Comparison of ENCODE assay signal across 25 cellular contexts in the genomic region with DNA sequence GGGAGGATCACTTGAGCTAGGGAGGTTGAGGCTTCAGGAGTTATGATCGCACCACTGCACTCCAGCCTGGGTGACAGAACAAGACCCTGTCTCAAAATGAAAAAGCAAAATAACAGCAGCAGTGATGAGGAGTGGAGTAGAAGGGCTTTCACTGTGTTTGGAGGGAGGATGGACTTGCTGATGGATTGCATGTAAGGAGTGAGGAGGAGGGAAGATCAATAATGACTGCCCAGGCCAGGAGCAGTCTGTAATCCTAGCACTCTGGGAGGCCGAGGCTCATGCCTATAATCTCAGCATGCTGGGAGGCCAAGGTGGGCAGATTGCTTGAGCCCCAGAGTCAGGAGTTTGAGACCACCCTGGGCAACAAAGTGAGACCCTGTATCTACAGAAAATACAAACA. TPM values are rescaled to one million over a fixed set of nuclear protein-coding genes. Genes with fewer than 3 reads are reported as not detected.
DNase-seq lines count a peak whose midpoint lies in the region; ATAC-seq, FAIRE-seq and TF ChIP-seq lines count a peak whose summit lies in the region.
"Had no signal": no experiment of that assay in that cellular context is flagged by ENCODE, and none has a peak within 500 bp of the region (broad histone marks: within the 10 kb centered on the region; RNA-seq: fewer than 3 reads in every experiment).

No MANE protein-coding gene starts in this region.

- no peaks in the 10 kb centered on the region for H3K9me3 ChIP-seq in HepG2 (ENCODE audit: low read length)
- H3K9me3 ChIP-seq in right lobe of liver, result no peaks in the 10 kb centered on the region
- H3K9me3 ChIP-seq in hepatocyte (ENCODE audit: low read depth), result no peaks in the 10 kb centered on the region
- no peaks in the 10 kb centered on the region for H3K9me3 ChIP-seq in lower lobe of right lung

- no peaks in the 10 kb centered on the region for H3K4me1 Mint-ChIP-seq in stimulated activated memory B cell treated with anti-CD40 and anti-IgM and Interleukin-4, amounts not matched to agents 10 μg/mL and 1 μg/mL and 100 μg/mL, for 72 hours
- H3K4me1 Mint-ChIP-seq: B cell had no signal

- BruUV-seq in HepG2 (replicated peaks; lab: Mats Ljungman, UMichigan), result no TSS peak

- H3K36me3 ChIP-seq in HepG2 (replicated peaks in 1 of 2; ENCODE audit: control insufficient read depth in 1 of 2, insufficient read depth in 2 of 2, low read length in 2 of 2) (no peaks in the 10 kb centered on the region), right lobe of liver (no peaks in the 10 kb centered on the region), hepatocyte (replicated peaks; ENCODE audit: insufficient read depth, low read depth) (no peaks in the 10 kb centered on the region), lower lobe of right lung (no peaks in the 10 kb centered on the region)
- H3K36me3 ChIP-seq: BLaER1 treated with 17β-estradiol and CSF1 and Interleukin-3, amounts not matched to agents 10 nM and 100 nM had no signal

- peak overlapping the region; percentile 35 for H3K4me2 ChIP-seq in HepG2 (ENCODE audit: low read depth, low read length)
- no peak overlapping the region for H3K4me2 ChIP-seq in hepatocyte
- H3K4me2 ChIP-seq: A549 had no signal

- H3K9me3 Mint-ChIP-seq in stimulated activated memory B cell treated with anti-CD40 and anti-IgM and Interleukin-4, amounts not matched to agents 10 μg/mL and 1 μg/mL and 100 μg/mL, for 72 hours, result peaks cover 9% of the 10 kb centered on the region
- H3K9me3 Mint-ChIP-seq: CD4-positive, alpha-beta T cell; CD8-positive, alpha-beta T cell had no signal

- H3K9me2 ChIP-seq in hepatocyte (replicated peaks; ENCODE audit: insufficient read depth), result no peaks in the 10 kb centered on the region

- no peaks in the 10 kb centered on the region for H4K20me1 ChIP-seq in HepG2 (ENCODE audit: insufficient read depth, low read length)
- no peaks in the 10 kb centered on the region for H4K20me1 ChIP-seq in hepatocyte (ENCODE audit: insufficient read depth, poor library complexity, severe bottlenecking)
- H4K20me1 ChIP-seq: BLaER1 treated with 17β-estradiol and CSF1 and Interleukin-3, amounts not matched to agents 10 nM and 100 nM had no signal

- H3K4me1 ChIP-seq in HepG2 (ENCODE audit: insufficient read depth, low read length) (peaks cover 29% of the 10 kb centered on the region), right lobe of liver (no peaks in the 10 kb centered on the region), hepatocyte (ENCODE audit: insufficient read depth) (peaks cover 10% of the 10 kb centered on the region), lower lobe of right lung (no peaks in the 10 kb centered on the region)
- H3K4me1 ChIP-seq: A549 had no signal

- DNase-seq in HepG2 (ENCODE audit: low spot score) (no peak), right lobe of liver (no peak), hepatocyte (ENCODE audit: low spot score) (no peak), lower lobe of right lung (no peak)
- DNase-seq: AML-193; CD4-positive, alpha-beta T cell; CD8-positive, alpha-beta T cell; DMS 273 treated with DMSO at 0.1 percent for 48 hours; DMS153; DMS53; DMS79; DND-41; EL; GDM1 had no signal

- CTCF ChIA-PET in HepG2 (lab: Yijun Ruan, JAX; ENCODE audit: low intra/inter-chr PET ratio, low total read pairs), result no interaction called here

- ATAC-seq in HepG2 (no peak), right lobe of liver (no peak), HG03097 (IDR thresholded peaks at IDR 0.05; ENCODE audit: low FRiP score, unreplicated experiment) (no peak), lower lobe of right lung (no peak)
- ATAC-seq in stimulated activated memory B cell treated with anti-CD40 and anti-IgM and Interleukin-4, amounts not matched to agents 10 μg/mL and 1 μg/mL and 100 μg/mL, for 72 hours, result no peak
- ATAC-seq: A549; CD8-positive, alpha-beta T cell; GM12878 had no signal

- TF ChIP-seq POLR2A in HepG2 (IDR thresholded peaks at IDR 0.05; ENCODE audit: insufficient read depth in 1 of 2, low read depth in 2 of 2, low read length in 2 of 2), result no peak
- no peak for TF ChIP-seq POLR2A in right lobe of liver (IDR thresholded peaks at IDR 0.05)

- H3K36me3 Mint-ChIP-seq in stimulated activated memory B cell treated with anti-CD40 and anti-IgM and Interleukin-4, amounts not matched to agents 10 μg/mL and 1 μg/mL and 100 μg/mL, for 72 hours, result no peaks in the 10 kb centered on the region
- H3K36me3 Mint-ChIP-seq: CD8-positive, alpha-beta T cell had no signal

- peaks cover 21% of the 10 kb centered on the region for H3K27me3 Mint-ChIP-seq in stimulated activated memory B cell treated with anti-CD40 and anti-IgM and Interleukin-4, amounts not matched to agents 10 μg/mL and 1 μg/mL and 100 μg/mL, for 72 hours

- no peaks in the 10 kb centered on the region for H3K79me2 ChIP-seq in HepG2 (ENCODE audit: insufficient read depth, low read length)
- H3K79me2 ChIP-seq in hepatocyte, result no peaks in the 10 kb centered on the region

- POLR2A ChIA-PET in HepG2 (lab: Yijun Ruan, JAX), result no interaction called here

- WGBS in HepG2 (ENCODE audit: low lambda C conversion rate), result 48% methylated on average over 2 of the region's 2 CpGs
- 92% methylated on average over 1 of the region's 2 CpGs for WGBS in right lobe of liver (ENCODE audit: insufficient coverage, low coverage, low lambda C conversion rate, missing lambda C conversion rate)
- 80% methylated on average over 2 of the region's 2 CpGs for WGBS in hepatocyte (ENCODE audit: low lambda C conversion rate, missing lambda C conversion rate)

- FAIRE-seq in HepG2 (lab: Jason Lieb, UNC), result no peak
- FAIRE-seq: A549, GM12878, GM12892, GM18507, GM19239 had no signal

- H3K27me3 ChIP-seq in HepG2 (ENCODE audit: control insufficient read depth in 1 of 2, insufficient read depth in 2 of 2, low read length in 2 of 2) (no peaks in the 10 kb centered on the region), right lobe of liver (no peaks in the 10 kb centered on the region), hepatocyte (no peaks in the 10 kb centered on the region), lower lobe of right lung (ENCODE audit: low read depth) (no peaks in the 10 kb centered on the region)
- H3K27me3 ChIP-seq: BLaER1 treated with 17β-estradiol and CSF1 and Interleukin-3, amounts not matched to agents 10 nM and 100 nM had no signal

- no peak for TF ChIP-seq EP300 in HepG2 (IDR thresholded peaks at IDR 0.05; ENCODE audit: low read depth in 2 of 2, low read length in 2 of 2)
- no peak for TF ChIP-seq EP300 in HepG2 (CRISPR knock-in tag; IDR thresholded peaks at IDR 0.05; ENCODE audit: borderline replicate concordance)

- H3K27ac Mint-ChIP-seq in stimulated activated memory B cell treated with anti-CD40 and anti-IgM and Interleukin-4, amounts not matched to agents 10 μg/mL and 1 μg/mL and 100 μg/mL, for 72 hours, result peak overlapping the region; percentile 23
- H3K27ac Mint-ChIP-seq: B cell; CD4-positive, alpha-beta T cell; CD8-positive, alpha-beta T cell had no signal

- H3K27ac ChIP-seq in HepG2 (ENCODE audit: extremely low read length, insufficient read depth, low read length) (no peak overlapping the region), right lobe of liver (no peak overlapping the region), hepatocyte (peak overlapping the region; percentile 70), lower lobe of right lung (no peak overlapping the region)
- H3K27ac ChIP-seq: 22Rv1; A549; BLaER1 treated with 17β-estradiol and CSF1 and Interleukin-3, amounts not matched to agents 10 nM and 100 nM; C4-2B had no signal

- intact Hi-C loops in HepG2 (cut with micrococcal nuclease; ENCODE audit: unreplicated experiment) (no loop called here), right lobe of liver (cut with DNase I) (no loop called here), lower lobe of right lung (cut with DNase I) (no loop called here)

- H2AFZ ChIP-seq in HepG2 (ENCODE audit: low read length) (no peak overlapping the region), hepatocyte (peak overlapping the region; percentile 45)

- TF ChIP-seq RAD21 in HepG2 (CRISPR knock-in tag; IDR thresholded peaks at IDR 0.05), result no peak

- H3K4me3 Mint-ChIP-seq in stimulated activated memory B cell treated with anti-CD40 and anti-IgM and Interleukin-4, amounts not matched to agents 10 μg/mL and 1 μg/mL and 100 μg/mL, for 72 hours, result no peak overlapping the region
- H3K4me3 Mint-ChIP-seq: B cell; CD4-positive, alpha-beta T cell; CD8-positive, alpha-beta T cell had no signal

- in situ Hi-C loops in HepG2 (cut with HindIII; ENCODE audit: extremely low pct_ligation_motif_present, low pct_unique_long_range_greater_than_20kb), result no loop called here

- no peak overlapping the region for H3K9ac ChIP-seq in HepG2 (ENCODE audit: insufficient read depth, low read depth, low read length)
- H3K9ac ChIP-seq: BLaER1 treated with 17β-estradiol and CSF1 and Interleukin-3, amounts not matched to agents 10 nM and 100 nM had no signal

- no peak for TF ChIP-seq CTCF in HepG2 (CRISPR knock-in tag; IDR thresholded peaks at IDR 0.05)
- TF ChIP-seq CTCF in right lobe of liver (IDR thresholded peaks at IDR 0.05), result no peak
- TF ChIP-seq CTCF in hepatocyte (IDR thresholded peaks at IDR 0.05; ENCODE audit: poor library complexity), result no peak
- no peak for TF ChIP-seq CTCF in lower lobe of right lung (IDR thresholded peaks at IDR 0.05)

- no peak overlapping the region; a peak in 1 of 6 replicates for H3K4me3 ChIP-seq in HepG2 (replicated peaks in 1 of 3; ENCODE audit: insufficient read depth in 1 of 3, low read depth in 2 of 3, low read length in 3 of 3)
- H3K4me3 ChIP-seq in right lobe of liver, result no peak overlapping the region
- H3K4me3 ChIP-seq in hepatocyte, result no peak overlapping the region
- H3K4me3 ChIP-seq in lower lobe of right lung, result no peak overlapping the region
- H3K4me3 ChIP-seq: A549; BLaER1 treated with 17β-estradiol and CSF1 and Interleukin-3, amounts not matched to agents 10 nM and 100 nM; GM12878 had no signal

RNA-seq across cellular contexts. Expression of gene CNEP1R1, which starts 14.8 kb away (rescaled TPM):
- total RNA-seq in HepG2 (2016; rRNA removed; fragmentation: Illumina TruSeq; extraction: Trizol) (22.9 and 23.6 TPM in 2 replicates), right lobe of liver (1 to 10 TPM; 6.0 to 9.6 (median 7.5) TPM), hepatocyte (23.9 and 25.8 TPM in 2 replicates), lower lobe of right lung (25.6 TPM)
- 10.6 and 11.2 TPM in 2 replicates for total RNA-seq in HepG2 (2016; cell fraction: cytosol; rRNA removed; fragmentation: Illumina TruSeq; extraction: Trizol; ENCODE audit: low read depth)
- total RNA-seq in HepG2 (2016; cell fraction: insoluble cytoplasmic fraction; rRNA removed; fragmentation: Illumina TruSeq; extraction: Trizol), result 20.7 and 24.2 TPM in 2 replicates
- total RNA-seq in HepG2 (2016; cell fraction: membrane; rRNA removed; fragmentation: Illumina TruSeq; extraction: Trizol), result 25.2 and 28.8 TPM in 2 replicates
- total RNA-seq in HepG2 (2016; cell fraction: nucleus; rRNA removed; fragmentation: Illumina TruSeq; extraction: Trizol), result 23.6 and 26.4 TPM in 2 replicates
- polyA plus RNA-seq in HepG2 (2011; rRNA removed) (25.3 and 26.8 TPM in 2 replicates), hepatocyte (23.0 and 23.9 TPM in 2 replicates)
- 13.4 and 20.7 TPM in 2 replicates for polyA plus RNA-seq in HepG2 (2011; cell fraction: cytosol; rRNA removed)
- polyA plus RNA-seq in HepG2 (2011; cell fraction: nucleus; rRNA removed), result 25.5 and 34.1 TPM in 2 replicates
- 15.1 and 16.1 TPM in 2 replicates for polyA plus RNA-seq in HepG2 (2012)
- polyA plus RNA-seq in HepG2 (2016; cell fraction: cytosol; fragmentation: Illumina TruSeq; extraction: Trizol; ENCODE audit: low read depth), result 5.8 and 6.8 TPM in 2 replicates
- polyA plus RNA-seq in HepG2 (2016; cell fraction: insoluble cytoplasmic fraction; fragmentation: Illumina TruSeq; extraction: Trizol; ENCODE audit: low read depth), result 17.2 and 18.5 TPM in 2 replicates
- polyA plus RNA-seq in HepG2 (2016; cell fraction: membrane; fragmentation: Illumina TruSeq; extraction: Trizol; ENCODE audit: low read depth), result 12.5 and 13.8 TPM in 2 replicates
- 46.2 and 46.7 TPM in 2 replicates for polyA plus RNA-seq in HepG2 (2016; cell fraction: nucleus; fragmentation: Illumina TruSeq; extraction: Trizol; ENCODE audit: insufficient read depth, low read depth)
- polyA minus RNA-seq in HepG2 (2011; rRNA and poly(A)+ RNA removed; ENCODE audit: low replicate concordance), result 9.1 and 15.4 TPM in 2 replicates
- polyA minus RNA-seq in HepG2 (2011; cell fraction: cytosol; rRNA and poly(A)+ RNA removed), result 17.9 and 22.7 TPM in 2 replicates
- polyA minus RNA-seq in HepG2 (2011; cell fraction: nucleus; rRNA and poly(A)+ RNA removed), result 30.4 and 32.3 TPM in 2 replicates

RNA-seq across cellular contexts. Expression of gene HEATR3, which starts 55.6 kb away (rescaled TPM):
- 52.4 and 60.2 TPM in 2 replicates for total RNA-seq in HepG2 (2016; rRNA removed; fragmentation: Illumina TruSeq; extraction: Trizol)
- 12.4 and 12.6 TPM in 2 replicates for total RNA-seq in HepG2 (2016; cell fraction: cytosol; rRNA removed; fragmentation: Illumina TruSeq; extraction: Trizol; ENCODE audit: low read depth)
- 53.9 and 59.2 TPM in 2 replicates for total RNA-seq in HepG2 (2016; cell fraction: insoluble cytoplasmic fraction; rRNA removed; fragmentation: Illumina TruSeq; extraction: Trizol)
- total RNA-seq in HepG2 (2016; cell fraction: membrane; rRNA removed; fragmentation: Illumina TruSeq; extraction: Trizol), result 26.4 and 27.6 TPM in 2 replicates
- 47.4 and 53.4 TPM in 2 replicates for total RNA-seq in HepG2 (2016; cell fraction: nucleus; rRNA removed; fragmentation: Illumina TruSeq; extraction: Trizol)
- 22.4 and 26.8 TPM in 2 replicates for polyA plus RNA-seq in HepG2 (2011; rRNA removed)
- 15.4 and 17.6 TPM in 2 replicates for polyA plus RNA-seq in HepG2 (2011; cell fraction: cytosol; rRNA removed)
- 77.8 and 81.6 TPM in 2 replicates for polyA plus RNA-seq in HepG2 (2011; cell fraction: nucleus; rRNA removed)
- polyA plus RNA-seq in HepG2 (2012), result 17.6 and 19.5 TPM in 2 replicates
- polyA plus RNA-seq in HepG2 (2016; cell fraction: cytosol; fragmentation: Illumina TruSeq; extraction: Trizol; ENCODE audit: low read depth), result 4.8 and 5.2 TPM in 2 replicates
- 34.2 and 38.9 TPM in 2 replicates for polyA plus RNA-seq in HepG2 (2016; cell fraction: insoluble cytoplasmic fraction; fragmentation: Illumina TruSeq; extraction: Trizol; ENCODE audit: low read depth)
- 11.1 and 12.7 TPM in 2 replicates for polyA plus RNA-seq in HepG2 (2016; cell fraction: membrane; fragmentation: Illumina TruSeq; extraction: Trizol; ENCODE audit: low read depth)
- polyA plus RNA-seq in HepG2 (2016; cell fraction: nucleus; fragmentation: Illumina TruSeq; extraction: Trizol; ENCODE audit: insufficient read depth, low read depth), result 85.8 and 86.3 TPM in 2 replicates
- 29.3 and 29.9 TPM in 2 replicates for polyA minus RNA-seq in HepG2 (2011; rRNA and poly(A)+ RNA removed; ENCODE audit: low replicate concordance)
- polyA minus RNA-seq in HepG2 (2011; cell fraction: cytosol; rRNA and poly(A)+ RNA removed), result 12.7 and 13.7 TPM in 2 replicates
- 28.8 and 30.3 TPM in 2 replicates for polyA minus RNA-seq in HepG2 (2011; cell fraction: nucleus; rRNA and poly(A)+ RNA removed)
- 10 to 100 TPM in 5 of 6 experiments, 1 to 10 TPM in 1; 8.7 to 21.1 (median 12.2) TPM for total RNA-seq in right lobe of liver
- 16.8 and 18.7 TPM in 2 replicates for total RNA-seq in hepatocyte
- 3.8 and 4.2 TPM in 2 replicates for polyA plus RNA-seq in hepatocyte
- 22.8 TPM for total RNA-seq in lower lobe of right lung
